19 cellular contexts compared by ENCODE assay signal in genomic region chr6:43331876-43332275, GRCh38. TPM values are rescaled to one million over a fixed set of nuclear protein-coding genes. Genes with fewer than 3 reads are reported as not detected.
DNase-seq lines count a peak whose midpoint lies in the region; ATAC-seq and TF ChIP-seq lines count a peak whose summit lies in the region.
"Had no signal": no experiment of that assay in that cellular context is flagged by ENCODE, and none has a peak within 500 bp of the region (broad histone marks: within the 10 kb centered on the region; RNA-seq: fewer than 3 reads in every experiment).

No MANE protein-coding gene starts in this region.

- H3K4me3 ChIP-seq in BLaER1 treated with 17β-estradiol and CSF1 and Interleukin-3, amounts not matched to agents 10 nM and 100 nM: no peak overlapping the region
- H3K4me3 ChIP-seq: A549 had no signal

- no peaks in the 10 kb centered on the region for H4K20me1 ChIP-seq in BLaER1 treated with 17β-estradiol and CSF1 and Interleukin-3, amounts not matched to agents 10 nM and 100 nM

- H3K27me3 ChIP-seq in BLaER1 treated with 17β-estradiol and CSF1 and Interleukin-3, amounts not matched to agents 10 nM and 100 nM: no peaks in the 10 kb centered on the region

- H3K4me2 ChIP-seq in BLaER1 treated with 17β-estradiol and CSF1 and Interleukin-3, amounts not matched to agents 10 nM and 100 nM: peak overlapping the region in 6 of 11 experiments; percentile 26 to 79 (median 68); a peak in 11 of 22 replicates
- H3K4me2 ChIP-seq: A549 had no signal

- H3K27me3 Mint-ChIP-seq in T-helper 17 cell: no peaks in the 10 kb centered on the region

- peak overlapping the region; percentile 24 for H3K27ac Mint-ChIP-seq in T-helper 17 cell
- H3K27ac Mint-ChIP-seq: HFFc6 had no signal

- H3K9ac ChIP-seq in BLaER1 treated with 17β-estradiol and CSF1 and Interleukin-3, amounts not matched to agents 10 nM and 100 nM: peak overlapping the region in 3 of 11 experiments; percentile 21 to 37 (median 26); a peak in 2 of 22 replicates

- H3K4me1 Mint-ChIP-seq in T-helper 17 cell: peaks cover 19% of the 10 kb centered on the region

- peaks cover 2% of the 10 kb centered on the region for H3K36me3 Mint-ChIP-seq in T-helper 17 cell (ENCODE audit: low read depth)

- DNase-seq in KBM-7 (peak; percentile 20), NOMO-1 treated with dmso at 0.1 percent for 144 hours (lab: John Stamatoyannopoulos, UW; ENCODE audit: unreplicated experiment) (peak; percentile 61), T-helper 17 cell (no peak), HuH-7.5 (ENCODE audit: low spot score) (no peak), glomerular visceral epithelial cell (ENCODE audit: extremely low spot score) (no peak), NCI-H82 treated with DMSO at 0.1 percent for 48 hours (lab: John Stamatoyannopoulos, UW; ENCODE audit: unreplicated experiment) (no peak)
- DNase-seq: DMS153, EL, HFFc6, NCI-H1048, NCI-H146, NCI-H2227 treated with DMSO at 0.1 percent for 48 hours, NCI-H524 treated with DMSO at 0.1 percent for 48 hours, SHP77 had no signal

- H3K4me3 Mint-ChIP-seq in T-helper 17 cell: peak overlapping the region; percentile 59
- H3K4me3 Mint-ChIP-seq: HFFc6 had no signal

- peak overlapping the region in 4 of 11 experiments; percentile 20 to 72 (median 59); a peak in 7 of 22 replicates for H3K27ac ChIP-seq in BLaER1 treated with 17β-estradiol and CSF1 and Interleukin-3, amounts not matched to agents 10 nM and 100 nM
- H3K27ac ChIP-seq: A549, HL-60 had no signal

- no peaks in the 10 kb centered on the region for H3K9me3 ChIP-seq in BLaER1 treated with 17β-estradiol and CSF1 and Interleukin-3, amounts not matched to agents 10 nM and 100 nM (replicated peaks in 1 of 11)
- H3K9me3 ChIP-seq in T-helper 17 cell (ENCODE audit: control insufficient read depth, low read length, poor library complexity, severe bottlenecking): no peaks in the 10 kb centered on the region
- H3K9me3 ChIP-seq: A549 had no signal

- H3K36me3 ChIP-seq in BLaER1 treated with 17β-estradiol and CSF1 and Interleukin-3, amounts not matched to agents 10 nM and 100 nM: peaks cover 0 to 13% (median 7%) of the 10 kb centered on the region in 11 experiments; a peak in 17 of 22 replicates

- in situ Hi-C loops in KBM-7 (cut with MboI; ENCODE audit: low pct_unique_long_range_greater_than_20kb, low sequenced_read_pairs): no loop called here

- ATAC-seq in T-helper 17 cell (peak; percentile 23), GM18505 (IDR thresholded peaks at IDR 0.05; ENCODE audit: unreplicated experiment) (no peak)
- ATAC-seq: A549 had no signal

- TF ChIP-seq POLR2A in GM18505 (IDR thresholded peaks at IDR 0.05; ENCODE audit: borderline replicate concordance, extremely low read depth, insufficient read depth, insufficient read length): no peak

- H3K4me1 ChIP-seq in BLaER1 treated with 17β-estradiol and CSF1 and Interleukin-3, amounts not matched to agents 10 nM and 100 nM: peaks cover 0 to 42% (median 17%) of the 10 kb centered on the region in 10 experiments; a peak in 12 of 20 replicates

RNA-seq across cellular contexts. Expression of gene CRIP3, which starts 23.2 kb away (rescaled TPM):
- total RNA-seq in T-helper 17 cell: 1 to 10 TPM; 1.3 to 2.1 TPM
- total RNA-seq: HFFc6 had no signal

RNA-seq across cellular contexts. Expression of gene SLC22A7, which starts 33.8 kb away (rescaled TPM):
- not detected for total RNA-seq in T-helper 17 cell
- total RNA-seq: H1, HFFc6 had no signal

RNA-seq across cellular contexts. Expression of gene ZNF318, which starts 37.6 kb away (rescaled TPM):
- 10 to 100 TPM; 22.5 to 24.0 TPM for total RNA-seq in T-helper 17 cell

Comparison
In these comparisons a context has a peak if more than half of its experiments do, and no peak if none do; other contexts are left out.
1. DNase-seq: peak in KBM-7 (single experiment) and NOMO-1 treated with dmso at 0.1 percent for 144 hours (single experiment); none in T-helper 17 cell (0 of 3), HuH-7.5 (single experiment), glomerular visceral epithelial cell (single experiment) and NCI-H82 treated with DMSO at 0.1 percent for 48 hours (single experiment).